Comparison of ENCODE assay signal across 17 cellular contexts in the genomic region with DNA sequence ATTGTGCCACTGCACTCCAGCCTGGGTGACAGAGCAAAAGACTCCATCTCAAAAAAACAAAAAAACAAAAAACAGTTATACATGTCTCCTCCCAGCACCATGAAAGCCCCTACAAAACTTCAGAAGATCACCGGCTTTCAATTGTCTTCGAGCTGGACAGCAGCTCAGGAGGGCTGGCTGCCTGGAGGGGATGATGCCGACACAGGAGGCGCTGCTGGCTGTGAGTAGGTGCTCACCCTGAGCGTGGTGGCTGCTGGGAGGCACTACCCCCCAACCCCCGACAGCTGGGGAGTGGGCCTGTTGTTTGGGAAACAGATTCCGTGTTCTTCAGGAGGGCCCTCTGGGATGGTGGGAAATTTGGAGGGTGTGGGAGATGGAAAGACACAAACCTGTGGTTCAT. TPM values are rescaled to one million over a fixed set of nuclear protein-coding genes. Genes with fewer than 3 reads are reported as not detected.
DNase-seq lines count a peak whose midpoint lies in the region; ATAC-seq, FAIRE-seq and TF ChIP-seq lines count a peak whose summit lies in the region.
"Had no signal": no experiment of that assay in that cellular context is flagged by ENCODE, and none has a peak within 500 bp of the region (broad histone marks: within the 10 kb centered on the region; RNA-seq: fewer than 3 reads in every experiment).

No MANE protein-coding gene starts in this region.

- no peak for TF ChIP-seq EP300 in Ishikawa (IDR thresholded peaks at IDR 0.05; ENCODE audit: borderline replicate concordance)
- TF ChIP-seq EP300 in K562 (IDR thresholded peaks at IDR 0.05; ENCODE audit: low read length) = no peak

- H3K36me3 ChIP-seq in K562 (ENCODE audit: control insufficient read depth, insufficient read depth, low read length) (no peaks in the 10 kb centered on the region), trophoblast cell (ENCODE audit: control insufficient read depth in 1 of 2, insufficient read depth in 2 of 2, low read length in 2 of 2) (no peaks in the 10 kb centered on the region), osteoblast (ENCODE audit: insufficient read depth, low read length) (no peaks in the 10 kb centered on the region)
- H3K36me3 ChIP-seq: BLaER1 had no signal

- no peak overlapping the region for H3K4me3 Mint-ChIP-seq in activated CD4-positive, alpha-beta T cell treated with anti-CD3 and anti-CD28 coated beads, Interleukin-2, amount 10 ng/mL, durations not matched to agents 24 days and 14 days
- no peak overlapping the region for H3K4me3 Mint-ChIP-seq in activated CD4-positive, alpha-beta T cell treated with anti-CD3 and anti-CD28 coated beads, Interleukin-2, amount 10 ng/mL, durations not matched to agents 7 days and 5 days

- no peaks in the 10 kb centered on the region for H3K9me3 ChIP-seq in K562 (replicated peaks; ENCODE audit: control insufficient read depth, insufficient read depth, low read depth, low read length)
- H3K9me3 ChIP-seq in trophoblast cell (ENCODE audit: insufficient read depth, low read depth, low read length) = no peaks in the 10 kb centered on the region
- no peaks in the 10 kb centered on the region for H3K9me3 ChIP-seq in osteoblast (ENCODE audit: low read depth, low read length)
- H3K9me3 ChIP-seq: BLaER1 had no signal

- H3K4me1 ChIP-seq in K562 (replicated peaks in 1 of 2; ENCODE audit: control insufficient read depth in 2 of 2, insufficient read depth in 2 of 2, low read length in 2 of 2) (peaks cover 42 to 43% of the 10 kb centered on the region in 2 experiments), trophoblast cell (ENCODE audit: control insufficient read depth in 1 of 2, insufficient read depth in 2 of 2, low read length in 2 of 2) (peaks cover 23 to 32% of the 10 kb centered on the region in 2 experiments), osteoblast (ENCODE audit: insufficient read depth, low read length) (peaks cover 20% of the 10 kb centered on the region)

- H3K79me2 ChIP-seq in K562 (ENCODE audit: control insufficient read depth, insufficient read depth, low read length) = no peaks in the 10 kb centered on the region
- peaks cover 2% of the 10 kb centered on the region for H3K79me2 ChIP-seq in trophoblast cell (ENCODE audit: control insufficient read depth, insufficient read depth, low read length, poor library complexity)
- H3K79me2 ChIP-seq in osteoblast (ENCODE audit: insufficient read depth, low read length) = no peaks in the 10 kb centered on the region

- no peaks in the 10 kb centered on the region for H3K36me3 Mint-ChIP-seq in activated CD4-positive, alpha-beta T cell treated with anti-CD3 and anti-CD28 coated beads, Interleukin-2, amount 10 ng/mL, durations not matched to agents 24 days and 14 days (ENCODE audit: low read depth)
- H3K36me3 Mint-ChIP-seq in activated CD4-positive, alpha-beta T cell treated with anti-CD3 and anti-CD28 coated beads, Interleukin-2, amount 10 ng/mL, durations not matched to agents 7 days and 5 days (ENCODE audit: low read depth) = no peaks in the 10 kb centered on the region
- H3K36me3 Mint-ChIP-seq: CD8-positive, alpha-beta memory T cell had no signal

- H3K27ac Mint-ChIP-seq in activated CD4-positive, alpha-beta T cell treated with anti-CD3 and anti-CD28 coated beads, Interleukin-2, amount 10 ng/mL, durations not matched to agents 24 days and 14 days = peak overlapping the region; percentile 34
- no peak overlapping the region for H3K27ac Mint-ChIP-seq in activated CD4-positive, alpha-beta T cell treated with anti-CD3 and anti-CD28 coated beads, Interleukin-2, amount 10 ng/mL, durations not matched to agents 7 days and 5 days

- POLR2A ChIA-PET in activated CD4-positive, alpha-beta T cell treated with anti-CD3 and anti-CD28 coated beads, Interleukin-2, amount 10 ng/mL, durations not matched to agents 7 days and 5 days (lab: Charles Lee) = no interaction called here
- POLR2A ChIA-PET in K562 (lab: Yijun Ruan, JAX) = interaction anchor here (0.7 kb wide), 1 partner anchor 32 kb away, joined by 3 read pairs; no protein-coding TSS in a partner anchor

- H3K4ac ChIP-seq in trophoblast cell (ENCODE audit: low read depth, low read length) = no peak overlapping the region

- no peak for FAIRE-seq in K562 (lab: Jason Lieb, UNC)
- FAIRE-seq: GM12878, H1, HTR-8/SVneo had no signal

- TF ChIP-seq RAD21 in Ishikawa (IDR thresholded peaks at IDR 0.05; ENCODE audit: low read depth) (no peak), K562 (CRISPR knock-in tag; conservative IDR thresholded peaks at IDR 0.05 in 1 of 2, IDR thresholded peaks at IDR 0.05 in 1 of 2) (no peak)

- WGBS in K562 (ENCODE audit: insufficient coverage, low coverage, missing lambda C conversion rate) = 62% methylated on average over 6 of the region's 7 CpGs
- no CpG with 5 or more reads among the region's 7 CpGs for WGBS in trophoblast cell (ENCODE audit: extremely low coverage, insufficient coverage, insufficient read length)

- no peak overlapping the region for H2AK5ac ChIP-seq in trophoblast cell (ENCODE audit: low read length)

- H3K18ac ChIP-seq in trophoblast cell (ENCODE audit: low read length) = no peak overlapping the region

- H2BK5ac ChIP-seq in trophoblast cell (ENCODE audit: low read depth, low read length, poor library complexity) = no peak overlapping the region

- H3K9me1 ChIP-seq in K562 (ENCODE audit: control insufficient read depth, insufficient read depth, low read length) = peaks cover 3% of the 10 kb centered on the region

- H3K79me1 ChIP-seq in trophoblast cell (ENCODE audit: low read length) = peaks cover 19% of the 10 kb centered on the region

- TF ChIP-seq POLR2A in K562 (conservative IDR thresholded peaks at IDR 0.05) = no peak

- H3K27me3 ChIP-seq in K562 (ENCODE audit: control insufficient read depth in 2 of 2, insufficient read depth in 2 of 2, low read length in 2 of 2) (no peaks in the 10 kb centered on the region), trophoblast cell (ENCODE audit: insufficient read depth, low read length) (no peaks in the 10 kb centered on the region), osteoblast (ENCODE audit: insufficient read depth, low read length) (no peaks in the 10 kb centered on the region)

- H3K9me3 Mint-ChIP-seq in activated CD4-positive, alpha-beta T cell treated with anti-CD3 and anti-CD28 coated beads, Interleukin-2, amount 10 ng/mL, durations not matched to agents 24 days and 14 days = no peaks in the 10 kb centered on the region
- no peaks in the 10 kb centered on the region for H3K9me3 Mint-ChIP-seq in activated CD4-positive, alpha-beta T cell treated with anti-CD3 and anti-CD28 coated beads, Interleukin-2, amount 10 ng/mL, durations not matched to agents 7 days and 5 days
- H3K9me3 Mint-ChIP-seq: CD8-positive, alpha-beta memory T cell had no signal

- DNase-seq in activated CD4-positive, alpha-beta T cell treated with anti-CD3 and anti-CD28 coated beads, Interleukin-2, amount 10 ng/mL, durations not matched to agents 24 days and 14 days = no peak
- no peak for DNase-seq in activated CD4-positive, alpha-beta T cell treated with anti-CD3 and anti-CD28 coated beads, Interleukin-2, amount 10 ng/mL, durations not matched to agents 7 days and 5 days
- DNase-seq in K562 (ENCODE audit: extremely low read depth in 1 of 4, low spot score in 3 of 4) = no peak
- no peak for DNase-seq in trophoblast cell
- DNase-seq in T1000 (lab: John Stamatoyannopoulos, UW) = no peak
- no peak for DNase-seq in osteoblast (ENCODE audit: insufficient read length, low spot score, missing footprints)
- no peak for DNase-seq in activated T-cell treated with anti-CD3 and anti-CD28 coated beads for 4 hours
- DNase-seq: 8988T; AML-193; CD8-positive, alpha-beta memory T cell; HCEC 1CT had no signal

- intact Hi-C loops in activated CD4-positive, alpha-beta T cell treated with anti-CD3 and anti-CD28 coated beads, Interleukin-2, amount 10 ng/mL, durations not matched to agents 24 days and 14 days (cut with micrococcal nuclease) = no loop called here
- intact Hi-C loops in K562 (cut with micrococcal nuclease) = no loop called here

- CTCF ChIA-PET in activated CD4-positive, alpha-beta T cell treated with anti-CD3 and anti-CD28 coated beads, Interleukin-2, amount 10 ng/mL, durations not matched to agents 7 days and 5 days (lab: Charles Lee) = no interaction called here
- CTCF ChIA-PET in K562 (lab: Yijun Ruan, JAX; ENCODE audit: low intra/inter-chr PET ratio) = no interaction called here

- no peak for ATAC-seq in K562
- ATAC-seq: GM12878 had no signal

- H3K27ac ChIP-seq in K562 (ENCODE audit: extremely low read depth, low read depth, low read length) (no peak overlapping the region), trophoblast cell (ENCODE audit: low read depth, low read length) (no peak overlapping the region), osteoblast (ENCODE audit: low read depth, low read length) (no peak overlapping the region)
- H3K27ac ChIP-seq: BLaER1 had no signal

- no peak overlapping the region for H2BK120ac ChIP-seq in trophoblast cell (ENCODE audit: insufficient read depth, low read length, poor library complexity)

- no peak overlapping the region for H2AFZ ChIP-seq in K562 (ENCODE audit: low read depth, low read length)
- H2AFZ ChIP-seq in trophoblast cell (ENCODE audit: insufficient read depth, low read length, poor library complexity) = no peak overlapping the region
- no peak overlapping the region for H2AFZ ChIP-seq in osteoblast (ENCODE audit: low read length)

- TF ChIP-seq CTCF in K562 (IDR thresholded peaks at IDR 0.05 in 2 of 3, conservative IDR thresholded peaks at IDR 0.05 in 1 of 3; ENCODE audit: insufficient read depth in 2 of 3, low read depth in 1 of 3, low read length in 3 of 3) (peak in 2 of 3 experiments; percentile 4 to 7; a peak in 2 of 6 replicates), osteoblast (IDR thresholded peaks at IDR 0.05; ENCODE audit: extremely low read depth, low read depth, low read length) (no peak)

- H4K91ac ChIP-seq in trophoblast cell (ENCODE audit: low read depth, low read length) = peak overlapping the region; percentile 21

- H4K20me1 ChIP-seq in K562 (replicated peaks; ENCODE audit: control insufficient read depth, insufficient read depth, low read length) = no peaks in the 10 kb centered on the region
- peaks cover 9% of the 10 kb centered on the region for H4K20me1 ChIP-seq in osteoblast (ENCODE audit: insufficient read depth, low read length)

- H3K4me1 Mint-ChIP-seq in activated CD4-positive, alpha-beta T cell treated with anti-CD3 and anti-CD28 coated beads, Interleukin-2, amount 10 ng/mL, durations not matched to agents 24 days and 14 days = peaks cover 31% of the 10 kb centered on the region
- peaks cover 39% of the 10 kb centered on the region for H3K4me1 Mint-ChIP-seq in activated CD4-positive, alpha-beta T cell treated with anti-CD3 and anti-CD28 coated beads, Interleukin-2, amount 10 ng/mL, durations not matched to agents 7 days and 5 days

- BruUV-seq in K562 (replicated peaks; lab: Mats Ljungman, UMichigan) = no TSS peak

- H3K14ac ChIP-seq in trophoblast cell (ENCODE audit: low read length) = no peak overlapping the region

- no peak overlapping the region for H4K8ac ChIP-seq in trophoblast cell (ENCODE audit: low read depth, low read length)

- H4K12ac ChIP-seq in trophoblast cell (ENCODE audit: low read depth, low read length) = no peak overlapping the region

- no peak overlapping the region for H2BK12ac ChIP-seq in trophoblast cell (ENCODE audit: low read length)

- no peaks in the 10 kb centered on the region for H3K27me3 Mint-ChIP-seq in activated CD4-positive, alpha-beta T cell treated with anti-CD3 and anti-CD28 coated beads, Interleukin-2, amount 10 ng/mL, durations not matched to agents 24 days and 14 days
- H3K27me3 Mint-ChIP-seq in activated CD4-positive, alpha-beta T cell treated with anti-CD3 and anti-CD28 coated beads, Interleukin-2, amount 10 ng/mL, durations not matched to agents 7 days and 5 days = no peaks in the 10 kb centered on the region

- H3K4me3 ChIP-seq in K562 = no peak overlapping the region
- H3K4me3 ChIP-seq in trophoblast cell (ENCODE audit: low read depth, low read length) = no peak overlapping the region
- no peak overlapping the region for H3K4me3 ChIP-seq in osteoblast (ENCODE audit: insufficient read depth, low read length)
- H3K4me3 ChIP-seq: BLaER1, GM12878 had no signal

- no peak overlapping the region for H3K9ac ChIP-seq in K562 (ENCODE audit: insufficient read depth in 1 of 2, low read depth in 2 of 2, low read length in 2 of 2)
- no peak overlapping the region for H3K9ac ChIP-seq in trophoblast cell (ENCODE audit: low read length)
- H3K9ac ChIP-seq: BLaER1 had no signal

- in situ Hi-C loops in K562 (cut with MboI) = no loop called here

- H3K4me2 ChIP-seq in K562 (ENCODE audit: insufficient read depth, low read length) = no peak overlapping the region
- H3K4me2 ChIP-seq in trophoblast cell (ENCODE audit: low read length) = no peak overlapping the region
- no peak overlapping the region for H3K4me2 ChIP-seq in osteoblast (ENCODE audit: insufficient read depth, low read length)

- H3K23ac ChIP-seq in trophoblast cell (ENCODE audit: low read length) = no peak overlapping the region

RNA-seq across cellular contexts. Expression of a gene that starts 6.9 kb away (rescaled TPM):
- total RNA-seq in activated CD4-positive, alpha-beta T cell treated with anti-CD3 and anti-CD28 coated beads, Interleukin-2, amount 10 ng/mL, durations not matched to agents 24 days and 14 days = 27.4 and 29.5 TPM in 2 replicates
- 10 to 100 TPM; 46.0 to 49.5 TPM for total RNA-seq in activated CD4-positive, alpha-beta T cell treated with anti-CD3 and anti-CD28 coated beads, Interleukin-2, amount 10 ng/mL, durations not matched to agents 7 days and 5 days
- total RNA-seq in K562 (2011; cell fraction: chromatin; rRNA removed; ENCODE audit: low replicate concordance) = 17.7 and 35.6 TPM in 2 replicates
- 19.2 and 22.7 TPM in 2 replicates for total RNA-seq in K562 (2011; cell fraction: nucleolus; rRNA removed)
- total RNA-seq in K562 (2011; cell fraction: nucleoplasm; rRNA removed) = 24.8 and 30.9 TPM in 2 replicates
- total RNA-seq in K562 (2014; rRNA removed) = 28.6 and 41.1 TPM in 2 replicates
- 17.6 and 18.3 TPM in 2 replicates for total RNA-seq in K562 (2014; rRNA removed; fragmentation: Illumina TruSeq; extraction: Trizol)
- 24.8 and 26.3 TPM in 2 replicates for total RNA-seq in K562 (2015; rRNA removed; fragmentation: Illumina TruSeq; extraction: Trizol)
- total RNA-seq in K562 (2021) = 43.9 and 47.7 TPM in 2 replicates
- polyA plus RNA-seq in K562 (2011; rRNA removed) = 29.2 and 33.4 TPM in 2 replicates
- polyA plus RNA-seq in K562 (2011; cell fraction: cytosol; rRNA removed) = 39.7 and 49.3 TPM in 2 replicates
- polyA plus RNA-seq in K562 (2011; cell fraction: nucleus; rRNA removed) = 24.3 and 33.0 TPM in 2 replicates
- 38.6 and 52.6 TPM in 2 replicates for polyA plus RNA-seq in K562 (2012)
- polyA plus RNA-seq in K562 (2014; fragmentation: Illumina TruSeq; extraction: Trizol) = 50.7 and 55.8 TPM in 2 replicates
- polyA plus RNA-seq in K562 (2014; fragmentation: Nextera tagmentation; extraction: Ambion mirVana) = 1 to 10 TPM; 5.9 to 7.3 TPM
- 25.2 and 28.4 TPM in 2 replicates for polyA plus RNA-seq in K562 (2014; rRNA removed)
- 35.0 and 38.5 TPM in 2 replicates for polyA minus RNA-seq in K562 (2011; rRNA and poly(A)+ RNA removed)
- 38.8 and 40.9 TPM in 2 replicates for polyA minus RNA-seq in K562 (2011; cell fraction: cytosol; rRNA and poly(A)+ RNA removed)
- 8.9 and 10.8 TPM in 2 replicates for polyA minus RNA-seq in K562 (2011; cell fraction: nucleus; rRNA and poly(A)+ RNA removed)
- 26.2 and 27.5 TPM in 2 replicates for polyA plus RNA-seq in trophoblast cell (2013)
- 24.8 and 25.0 TPM in 2 replicates for total RNA-seq in osteoblast

RNA-seq across cellular contexts. Expression of a gene that starts 48.5 kb away (rescaled TPM):
- 44.4 and 47.7 TPM in 2 replicates for total RNA-seq in activated CD4-positive, alpha-beta T cell treated with anti-CD3 and anti-CD28 coated beads, Interleukin-2, amount 10 ng/mL, durations not matched to agents 24 days and 14 days
- total RNA-seq in activated CD4-positive, alpha-beta T cell treated with anti-CD3 and anti-CD28 coated beads, Interleukin-2, amount 10 ng/mL, durations not matched to agents 7 days and 5 days = 10 to 100 TPM; 32.3 to 40.3 TPM
- total RNA-seq in K562 (2011; cell fraction: chromatin; rRNA removed; ENCODE audit: low replicate concordance) = 25.4 and 35.9 TPM in 2 replicates
- 14.5 and 20.4 TPM in 2 replicates for total RNA-seq in K562 (2011; cell fraction: nucleolus; rRNA removed)
- 21.5 and 24.0 TPM in 2 replicates for total RNA-seq in K562 (2011; cell fraction: nucleoplasm; rRNA removed)
- 59.9 and 65.0 TPM in 2 replicates for total RNA-seq in K562 (2014; rRNA removed)
- total RNA-seq in K562 (2014; rRNA removed; fragmentation: Illumina TruSeq; extraction: Trizol) = 101 and 107 TPM in 2 replicates
- total RNA-seq in K562 (2015; rRNA removed; fragmentation: Illumina TruSeq; extraction: Trizol) = 79.9 and 91.4 TPM in 2 replicates
- total RNA-seq in K562 (2021) = 80.7 and 85.2 TPM in 2 replicates
- 85.6 and 111 TPM in 2 replicates for polyA plus RNA-seq in K562 (2011; rRNA removed)
- polyA plus RNA-seq in K562 (2011; cell fraction: cytosol; rRNA removed) = 55.0 and 81.8 TPM in 2 replicates
- polyA plus RNA-seq in K562 (2011; cell fraction: nucleus; rRNA removed) = 40.3 and 74.3 TPM in 2 replicates
- polyA plus RNA-seq in K562 (2012) = 89.5 and 101 TPM in 2 replicates
- 99.0 and 117 TPM in 2 replicates for polyA plus RNA-seq in K562 (2014; fragmentation: Illumina TruSeq; extraction: Trizol)
- polyA plus RNA-seq in K562 (2014; fragmentation: Nextera tagmentation; extraction: Ambion mirVana) = 10 to 100 TPM; 51.0 to 62.0 TPM
- 91.2 and 93.7 TPM in 2 replicates for polyA plus RNA-seq in K562 (2014; rRNA removed)
- polyA minus RNA-seq in K562 (2011; rRNA and poly(A)+ RNA removed) = 93.8 and 106 TPM in 2 replicates
- 27.8 and 34.7 TPM in 2 replicates for polyA minus RNA-seq in K562 (2011; cell fraction: cytosol; rRNA and poly(A)+ RNA removed)
- polyA minus RNA-seq in K562 (2011; cell fraction: nucleus; rRNA and poly(A)+ RNA removed) = 10.8 and 24.0 TPM in 2 replicates
- polyA plus RNA-seq in trophoblast cell (2013) = 25.7 and 25.9 TPM in 2 replicates
- total RNA-seq in osteoblast = 13.8 and 15.2 TPM in 2 replicates

RNA-seq across cellular contexts. Expression of a gene that starts 54.6 kb away (rescaled TPM):
- 20.6 and 21.0 TPM in 2 replicates for total RNA-seq in activated CD4-positive, alpha-beta T cell treated with anti-CD3 and anti-CD28 coated beads, Interleukin-2, amount 10 ng/mL, durations not matched to agents 24 days and 14 days
- total RNA-seq in activated CD4-positive, alpha-beta T cell treated with anti-CD3 and anti-CD28 coated beads, Interleukin-2, amount 10 ng/mL, durations not matched to agents 7 days and 5 days = 10 to 100 TPM; 20.8 to 21.2 TPM
- total RNA-seq in K562 (2011; cell fraction: chromatin; rRNA removed; ENCODE audit: low replicate concordance) = 0.23 TPM in 1 of 2 replicates, not detected in the other
- 0.33 TPM in 1 of 2 replicates, not detected in the other for total RNA-seq in K562 (2011; cell fraction: nucleolus; rRNA removed)
- not detected in 2 replicates for total RNA-seq in K562 (2011; cell fraction: nucleoplasm; rRNA removed)
- total RNA-seq in K562 (2014; rRNA removed) (0.09 TPM in 1 of 2 replicates, not detected in the other), K562 (2014; rRNA removed; fragmentation: Illumina TruSeq; extraction: Trizol) (not detected in 2 replicates), K562 (2015; rRNA removed; fragmentation: Illumina TruSeq; extraction: Trizol) (not detected in 2 replicates), K562 (2021) (0.20 TPM in 1 of 2 replicates, not detected in the other), osteoblast (6.2 and 8.0 TPM in 2 replicates)
- polyA plus RNA-seq in K562 (2011; rRNA removed) (0.06 and 0.11 TPM in 2 replicates), K562 (2014; fragmentation: Illumina TruSeq; extraction: Trizol) (not detected in 2 replicates), K562 (2014; fragmentation: Nextera tagmentation; extraction: Ambion mirVana) (under 1 TPM; 0.04 TPM), K562 (2014; rRNA removed) (not detected in 2 replicates)
- 0.09 TPM in 1 of 2 replicates, not detected in the other for polyA plus RNA-seq in K562 (2011; cell fraction: cytosol; rRNA removed)
- 0.14 TPM in 1 of 2 replicates, not detected in the other for polyA plus RNA-seq in K562 (2011; cell fraction: nucleus; rRNA removed)
- polyA plus RNA-seq in K562 (2012) = not detected in 2 replicates
- not detected in 2 replicates for polyA minus RNA-seq in K562 (2011; rRNA and poly(A)+ RNA removed)
- polyA minus RNA-seq in K562 (2011; cell fraction: cytosol; rRNA and poly(A)+ RNA removed) = not detected in 2 replicates
- 0.22 and 0.27 TPM in 2 replicates for polyA minus RNA-seq in K562 (2011; cell fraction: nucleus; rRNA and poly(A)+ RNA removed)
- 1.0 and 1.1 TPM in 2 replicates for polyA plus RNA-seq in trophoblast cell (2013)
- total RNA-seq: G401 had no signal
